1 cellular context compared by ENCODE assay signal in the genomic region with DNA sequence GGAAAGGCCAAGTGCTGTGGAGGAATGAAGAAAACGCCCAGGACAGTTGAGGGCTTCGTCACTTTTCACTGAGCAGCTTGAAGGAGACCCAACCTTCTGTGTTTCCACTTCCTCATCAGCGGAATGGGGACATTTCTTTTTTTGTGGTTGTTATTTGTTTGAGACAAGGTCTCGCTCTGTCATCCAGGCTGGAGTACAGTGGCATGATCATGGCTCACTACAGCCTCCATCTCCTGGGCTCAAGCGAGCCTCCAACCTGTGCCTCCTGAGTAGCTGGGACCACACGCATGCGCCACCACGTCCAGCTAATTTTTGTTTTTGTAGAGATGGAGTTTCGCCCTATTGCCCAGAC.
TF ChIP-seq lines count a peak whose summit lies in the region.

No MANE protein-coding gene starts in this region.

TF ChIP-seq in GM12878, 131 proteins besides CTCF, POLR2A, EP300 and RAD21 (continued from another document):
- TF ChIP-seq, protein P1, sequence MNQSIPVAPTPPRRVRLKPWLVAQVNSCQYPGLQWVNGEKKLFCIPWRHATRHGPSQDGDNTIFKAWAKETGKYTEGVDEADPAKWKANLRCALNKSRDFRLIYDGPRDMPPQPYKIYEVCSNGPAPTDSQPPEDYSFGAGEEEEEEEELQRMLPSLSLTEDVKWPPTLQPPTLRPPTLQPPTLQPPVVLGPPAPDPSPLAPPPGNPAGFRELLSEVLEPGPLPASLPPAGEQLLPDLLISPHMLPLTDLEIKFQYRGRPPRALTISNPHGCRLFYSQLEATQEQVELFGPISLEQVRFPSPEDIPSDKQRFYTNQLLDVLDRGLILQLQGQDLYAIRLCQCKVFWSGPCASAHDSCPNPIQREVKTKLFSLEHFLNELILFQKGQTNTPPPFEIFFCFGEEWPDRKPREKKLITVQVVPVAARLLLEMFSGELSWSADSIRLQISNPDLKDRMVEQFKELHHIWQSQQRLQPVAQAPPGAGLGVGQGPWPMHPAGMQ (IDR thresholded peaks at IDR 0.05; ENCODE audit: borderline replicate concordance) = no peak
- TF ChIP-seq ZNF207 (IDR thresholded peaks at IDR 0.05; ENCODE audit: borderline replicate concordance) (no peak), KLF5 (IDR thresholded peaks at IDR 0.05; ENCODE audit: partially characterized antibody) (no peak), GATAD2B (conservative IDR thresholded peaks at IDR 0.05; ENCODE audit: low read depth) (no peak), HDAC2 (IDR thresholded peaks at IDR 0.05) (0 out of 2 replicates have a peak, but pooled peaks have one; percentile 2), SMARCA5 (IDR thresholded peaks at IDR 0.05) (peak; percentile 75; the same call in 1 of the 2 replicates), SIN3A (IDR thresholded peaks at IDR 0.05; ENCODE audit: low read depth, low read length) (no peak), NFXL1 (IDR thresholded peaks at IDR 0.05; ENCODE audit: borderline replicate concordance) (no peak), ESRRA (IDR thresholded peaks at IDR 0.05; ENCODE audit: low read length) (no peak), ZNF24 (IDR thresholded peaks at IDR 0.05) (0 out of 2 replicates have a peak, but pooled peaks have one; percentile 1), POLR2AphosphoS5 (IDR thresholded peaks at IDR 0.05; ENCODE audit: low read length) (0 out of 2 replicates have a peak, but pooled peaks have one; percentile 47), POLR2AphosphoS2 (IDR thresholded peaks at IDR 0.05; ENCODE audit: low read depth, low read length) (no peak), BCL11A (IDR thresholded peaks at IDR 0.05; ENCODE audit: low read depth, low read length) (no peak), SPI1 (IDR thresholded peaks at IDR 0.05; ENCODE audit: borderline replicate concordance, insufficient read depth, low read depth, low read length) (peak; percentile 91), IKZF1 (conservative IDR thresholded peaks at IDR 0.05) (no peak), RELA (IDR thresholded peaks at IDR 0.05; ENCODE audit: borderline replicate concordance, partially characterized antibody) (no peak), JUND (IDR thresholded peaks at IDR 0.05; ENCODE audit: low read depth, low read length) (no peak), ZNF384 (IDR thresholded peaks at IDR 0.05; ENCODE audit: borderline replicate concordance, low read depth, low read length) (no peak)
- TF ChIP-seq, protein P2, sequence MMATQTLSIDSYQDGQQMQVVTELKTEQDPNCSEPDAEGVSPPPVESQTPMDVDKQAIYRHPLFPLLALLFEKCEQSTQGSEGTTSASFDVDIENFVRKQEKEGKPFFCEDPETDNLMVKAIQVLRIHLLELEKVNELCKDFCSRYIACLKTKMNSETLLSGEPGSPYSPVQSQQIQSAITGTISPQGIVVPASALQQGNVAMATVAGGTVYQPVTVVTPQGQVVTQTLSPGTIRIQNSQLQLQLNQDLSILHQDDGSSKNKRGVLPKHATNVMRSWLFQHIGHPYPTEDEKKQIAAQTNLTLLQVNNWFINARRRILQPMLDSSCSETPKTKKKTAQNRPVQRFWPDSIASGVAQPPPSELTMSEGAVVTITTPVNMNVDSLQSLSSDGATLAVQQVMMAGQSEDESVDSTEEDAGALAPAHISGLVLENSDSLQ (IDR thresholded peaks at IDR 0.05) = 0 out of 2 replicates have a peak, but pooled peaks have one; percentile 26
- TF ChIP-seq, protein P3, sequence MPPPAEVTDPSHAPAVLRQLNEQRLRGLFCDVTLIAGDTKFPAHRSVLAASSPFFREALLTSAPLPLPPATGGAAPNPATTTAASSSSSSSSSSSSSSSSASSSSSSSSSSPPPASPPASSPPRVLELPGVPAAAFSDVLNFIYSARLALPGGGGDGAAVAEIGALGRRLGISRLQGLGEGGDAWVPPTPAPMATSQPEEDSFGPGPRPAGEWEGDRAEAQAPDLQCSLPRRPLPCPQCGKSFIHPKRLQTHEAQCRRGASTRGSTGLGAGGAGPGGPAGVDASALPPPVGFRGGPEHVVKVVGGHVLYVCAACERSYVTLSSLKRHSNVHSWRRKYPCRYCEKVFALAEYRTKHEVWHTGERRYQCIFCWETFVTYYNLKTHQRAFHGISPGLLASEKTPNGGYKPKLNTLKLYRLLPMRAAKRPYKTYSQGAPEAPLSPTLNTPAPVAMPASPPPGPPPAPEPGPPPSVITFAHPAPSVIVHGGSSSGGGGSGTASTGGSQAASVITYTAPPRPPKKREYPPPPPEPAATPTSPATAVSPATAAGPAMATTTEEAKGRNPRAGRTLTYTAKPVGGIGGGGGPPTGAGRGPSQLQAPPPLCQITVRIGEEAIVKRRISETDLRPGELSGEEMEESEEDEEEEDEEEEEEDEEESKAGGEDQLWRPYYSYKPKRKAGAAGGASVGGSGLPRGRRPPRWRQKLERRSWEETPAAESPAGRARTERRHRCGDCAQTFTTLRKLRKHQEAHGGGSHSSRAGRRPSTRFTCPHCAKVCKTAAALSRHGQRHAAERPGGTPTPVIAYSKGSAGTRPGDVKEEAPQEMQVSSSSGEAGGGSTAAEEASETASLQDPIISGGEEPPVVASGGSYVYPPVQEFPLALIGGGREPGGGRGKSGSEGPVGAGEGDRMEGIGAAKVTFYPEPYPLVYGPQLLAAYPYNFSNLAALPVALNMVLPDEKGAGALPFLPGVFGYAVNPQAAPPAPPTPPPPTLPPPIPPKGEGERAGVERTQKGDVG (CRISPR knock-in tag; IDR thresholded peaks at IDR 0.05) = no peak
- TF ChIP-seq, protein P4, sequence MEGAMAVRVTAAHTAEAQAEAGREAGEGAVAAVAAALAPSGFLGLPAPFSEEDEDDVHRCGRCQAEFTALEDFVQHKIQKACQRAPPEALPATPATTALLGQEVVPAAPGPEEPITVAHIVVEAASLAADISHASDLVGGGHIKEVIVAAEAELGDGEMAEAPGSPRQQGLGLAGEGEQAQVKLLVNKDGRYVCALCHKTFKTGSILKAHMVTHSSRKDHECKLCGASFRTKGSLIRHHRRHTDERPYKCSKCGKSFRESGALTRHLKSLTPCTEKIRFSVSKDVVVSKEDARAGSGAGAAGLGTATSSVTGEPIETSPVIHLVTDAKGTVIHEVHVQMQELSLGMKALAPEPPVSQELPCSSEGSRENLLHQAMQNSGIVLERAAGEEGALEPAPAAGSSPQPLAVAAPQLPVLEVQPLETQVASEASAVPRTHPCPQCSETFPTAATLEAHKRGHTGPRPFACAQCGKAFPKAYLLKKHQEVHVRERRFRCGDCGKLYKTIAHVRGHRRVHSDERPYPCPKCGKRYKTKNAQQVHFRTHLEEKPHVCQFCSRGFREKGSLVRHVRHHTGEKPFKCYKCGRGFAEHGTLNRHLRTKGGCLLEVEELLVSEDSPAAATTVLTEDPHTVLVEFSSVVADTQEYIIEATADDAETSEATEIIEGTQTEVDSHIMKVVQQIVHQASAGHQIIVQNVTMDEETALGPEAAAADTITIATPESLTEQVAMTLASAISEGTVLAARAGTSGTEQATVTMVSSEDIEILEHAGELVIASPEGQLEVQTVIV (IDR thresholded peaks at IDR 0.05; ENCODE audit: borderline replicate concordance, partially characterized antibody) = no peak
- TF ChIP-seq, protein P5, sequence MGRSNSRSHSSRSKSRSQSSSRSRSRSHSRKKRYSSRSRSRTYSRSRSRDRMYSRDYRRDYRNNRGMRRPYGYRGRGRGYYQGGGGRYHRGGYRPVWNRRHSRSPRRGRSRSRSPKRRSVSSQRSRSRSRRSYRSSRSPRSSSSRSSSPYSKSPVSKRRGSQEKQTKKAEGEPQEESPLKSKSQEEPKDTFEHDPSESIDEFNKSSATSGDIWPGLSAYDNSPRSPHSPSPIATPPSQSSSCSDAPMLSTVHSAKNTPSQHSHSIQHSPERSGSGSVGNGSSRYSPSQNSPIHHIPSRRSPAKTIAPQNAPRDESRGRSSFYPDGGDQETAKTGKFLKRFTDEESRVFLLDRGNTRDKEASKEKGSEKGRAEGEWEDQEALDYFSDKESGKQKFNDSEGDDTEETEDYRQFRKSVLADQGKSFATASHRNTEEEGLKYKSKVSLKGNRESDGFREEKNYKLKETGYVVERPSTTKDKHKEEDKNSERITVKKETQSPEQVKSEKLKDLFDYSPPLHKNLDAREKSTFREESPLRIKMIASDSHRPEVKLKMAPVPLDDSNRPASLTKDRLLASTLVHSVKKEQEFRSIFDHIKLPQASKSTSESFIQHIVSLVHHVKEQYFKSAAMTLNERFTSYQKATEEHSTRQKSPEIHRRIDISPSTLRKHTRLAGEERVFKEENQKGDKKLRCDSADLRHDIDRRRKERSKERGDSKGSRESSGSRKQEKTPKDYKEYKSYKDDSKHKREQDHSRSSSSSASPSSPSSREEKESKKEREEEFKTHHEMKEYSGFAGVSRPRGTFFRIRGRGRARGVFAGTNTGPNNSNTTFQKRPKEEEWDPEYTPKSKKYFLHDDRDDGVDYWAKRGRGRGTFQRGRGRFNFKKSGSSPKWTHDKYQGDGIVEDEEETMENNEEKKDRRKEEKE (IDR thresholded peaks at IDR 0.05) = no peak
